1 cellular context compared by ENCODE assay signal in genomic region chr10:6843477-6843876, GRCh38.
TF ChIP-seq lines count a peak whose summit lies in the region.

No MANE protein-coding gene starts in this region.

TF ChIP-seq in H1, 55 proteins besides CTCF, POLR2A, EP300 and RAD21:
- TF ChIP-seq, protein P1, sequence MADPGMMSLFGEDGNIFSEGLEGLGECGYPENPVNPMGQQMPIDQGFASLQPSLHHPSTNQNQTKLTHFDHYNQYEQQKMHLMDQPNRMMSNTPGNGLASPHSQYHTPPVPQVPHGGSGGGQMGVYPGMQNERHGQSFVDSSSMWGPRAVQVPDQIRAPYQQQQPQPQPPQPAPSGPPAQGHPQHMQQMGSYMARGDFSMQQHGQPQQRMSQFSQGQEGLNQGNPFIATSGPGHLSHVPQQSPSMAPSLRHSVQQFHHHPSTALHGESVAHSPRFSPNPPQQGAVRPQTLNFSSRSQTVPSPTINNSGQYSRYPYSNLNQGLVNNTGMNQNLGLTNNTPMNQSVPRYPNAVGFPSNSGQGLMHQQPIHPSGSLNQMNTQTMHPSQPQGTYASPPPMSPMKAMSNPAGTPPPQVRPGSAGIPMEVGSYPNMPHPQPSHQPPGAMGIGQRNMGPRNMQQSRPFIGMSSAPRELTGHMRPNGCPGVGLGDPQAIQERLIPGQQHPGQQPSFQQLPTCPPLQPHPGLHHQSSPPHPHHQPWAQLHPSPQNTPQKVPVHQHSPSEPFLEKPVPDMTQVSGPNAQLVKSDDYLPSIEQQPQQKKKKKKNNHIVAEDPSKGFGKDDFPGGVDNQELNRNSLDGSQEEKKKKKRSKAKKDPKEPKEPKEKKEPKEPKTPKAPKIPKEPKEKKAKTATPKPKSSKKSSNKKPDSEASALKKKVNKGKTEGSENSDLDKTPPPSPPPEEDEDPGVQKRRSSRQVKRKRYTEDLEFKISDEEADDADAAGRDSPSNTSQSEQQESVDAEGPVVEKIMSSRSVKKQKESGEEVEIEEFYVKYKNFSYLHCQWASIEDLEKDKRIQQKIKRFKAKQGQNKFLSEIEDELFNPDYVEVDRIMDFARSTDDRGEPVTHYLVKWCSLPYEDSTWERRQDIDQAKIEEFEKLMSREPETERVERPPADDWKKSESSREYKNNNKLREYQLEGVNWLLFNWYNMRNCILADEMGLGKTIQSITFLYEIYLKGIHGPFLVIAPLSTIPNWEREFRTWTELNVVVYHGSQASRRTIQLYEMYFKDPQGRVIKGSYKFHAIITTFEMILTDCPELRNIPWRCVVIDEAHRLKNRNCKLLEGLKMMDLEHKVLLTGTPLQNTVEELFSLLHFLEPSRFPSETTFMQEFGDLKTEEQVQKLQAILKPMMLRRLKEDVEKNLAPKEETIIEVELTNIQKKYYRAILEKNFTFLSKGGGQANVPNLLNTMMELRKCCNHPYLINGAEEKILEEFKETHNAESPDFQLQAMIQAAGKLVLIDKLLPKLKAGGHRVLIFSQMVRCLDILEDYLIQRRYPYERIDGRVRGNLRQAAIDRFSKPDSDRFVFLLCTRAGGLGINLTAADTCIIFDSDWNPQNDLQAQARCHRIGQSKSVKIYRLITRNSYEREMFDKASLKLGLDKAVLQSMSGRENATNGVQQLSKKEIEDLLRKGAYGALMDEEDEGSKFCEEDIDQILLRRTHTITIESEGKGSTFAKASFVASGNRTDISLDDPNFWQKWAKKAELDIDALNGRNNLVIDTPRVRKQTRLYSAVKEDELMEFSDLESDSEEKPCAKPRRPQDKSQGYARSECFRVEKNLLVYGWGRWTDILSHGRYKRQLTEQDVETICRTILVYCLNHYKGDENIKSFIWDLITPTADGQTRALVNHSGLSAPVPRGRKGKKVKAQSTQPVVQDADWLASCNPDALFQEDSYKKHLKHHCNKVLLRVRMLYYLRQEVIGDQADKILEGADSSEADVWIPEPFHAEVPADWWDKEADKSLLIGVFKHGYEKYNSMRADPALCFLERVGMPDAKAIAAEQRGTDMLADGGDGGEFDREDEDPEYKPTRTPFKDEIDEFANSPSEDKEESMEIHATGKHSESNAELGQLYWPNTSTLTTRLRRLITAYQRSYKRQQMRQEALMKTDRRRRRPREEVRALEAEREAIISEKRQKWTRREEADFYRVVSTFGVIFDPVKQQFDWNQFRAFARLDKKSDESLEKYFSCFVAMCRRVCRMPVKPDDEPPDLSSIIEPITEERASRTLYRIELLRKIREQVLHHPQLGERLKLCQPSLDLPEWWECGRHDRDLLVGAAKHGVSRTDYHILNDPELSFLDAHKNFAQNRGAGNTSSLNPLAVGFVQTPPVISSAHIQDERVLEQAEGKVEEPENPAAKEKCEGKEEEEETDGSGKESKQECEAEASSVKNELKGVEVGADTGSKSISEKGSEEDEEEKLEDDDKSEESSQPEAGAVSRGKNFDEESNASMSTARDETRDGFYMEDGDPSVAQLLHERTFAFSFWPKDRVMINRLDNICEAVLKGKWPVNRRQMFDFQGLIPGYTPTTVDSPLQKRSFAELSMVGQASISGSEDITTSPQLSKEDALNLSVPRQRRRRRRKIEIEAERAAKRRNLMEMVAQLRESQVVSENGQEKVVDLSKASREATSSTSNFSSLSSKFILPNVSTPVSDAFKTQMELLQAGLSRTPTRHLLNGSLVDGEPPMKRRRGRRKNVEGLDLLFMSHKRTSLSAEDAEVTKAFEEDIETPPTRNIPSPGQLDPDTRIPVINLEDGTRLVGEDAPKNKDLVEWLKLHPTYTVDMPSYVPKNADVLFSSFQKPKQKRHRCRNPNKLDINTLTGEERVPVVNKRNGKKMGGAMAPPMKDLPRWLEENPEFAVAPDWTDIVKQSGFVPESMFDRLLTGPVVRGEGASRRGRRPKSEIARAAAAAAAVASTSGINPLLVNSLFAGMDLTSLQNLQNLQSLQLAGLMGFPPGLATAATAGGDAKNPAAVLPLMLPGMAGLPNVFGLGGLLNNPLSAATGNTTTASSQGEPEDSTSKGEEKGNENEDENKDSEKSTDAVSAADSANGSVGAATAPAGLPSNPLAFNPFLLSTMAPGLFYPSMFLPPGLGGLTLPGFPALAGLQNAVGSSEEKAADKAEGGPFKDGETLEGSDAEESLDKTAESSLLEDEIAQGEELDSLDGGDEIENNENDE (IDR thresholded peaks at IDR 0.05; ENCODE audit: insufficient replicate concordance, low read length), result no peak
- no peak for TF ChIP-seq SAP30 (IDR thresholded peaks at IDR 0.05; ENCODE audit: insufficient read depth, insufficient replicate concordance, low read length)
- no peak for TF ChIP-seq RXRA (IDR thresholded peaks at IDR 0.05; ENCODE audit: insufficient read depth, low read depth, low read length)
